24 cellular contexts compared by ENCODE assay signal in the genomic region with DNA sequence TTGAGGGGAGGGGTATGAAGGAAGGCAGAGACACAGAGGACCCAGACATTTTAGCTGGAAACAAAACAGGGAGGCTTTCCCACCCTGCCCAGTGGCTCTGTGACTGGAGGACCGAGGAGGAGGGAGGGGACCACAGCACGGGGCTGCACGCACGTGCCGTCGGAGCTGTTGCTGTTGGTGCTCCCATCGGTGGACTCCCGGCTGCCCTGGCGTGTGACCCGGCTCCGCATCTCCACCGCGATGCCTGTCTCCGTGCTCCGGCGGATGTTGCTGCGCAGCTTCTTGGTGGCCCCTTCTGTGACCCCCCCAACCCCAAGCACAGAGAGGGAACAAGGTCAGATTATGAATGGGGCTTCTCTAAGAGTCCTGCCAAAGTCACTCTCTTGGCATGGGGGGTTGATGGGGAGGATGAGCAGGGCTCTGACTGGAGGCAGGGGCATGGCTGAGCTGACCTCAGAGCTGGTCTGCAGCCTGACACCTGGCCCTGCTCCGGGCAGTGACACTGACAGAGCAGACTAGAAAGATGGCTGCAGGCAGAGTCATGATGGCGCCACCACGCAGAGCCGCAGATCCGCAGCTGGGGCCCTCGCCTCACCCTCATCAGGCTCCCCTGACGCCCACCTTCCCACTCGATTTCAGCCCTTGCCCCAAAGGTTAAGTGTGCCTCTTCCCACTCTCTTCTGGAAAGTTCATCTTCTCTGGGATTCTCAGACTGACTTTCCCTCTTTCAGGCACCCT. TPM values are rescaled to one million over a fixed set of nuclear protein-coding genes. Genes with fewer than 3 reads are reported as not detected.
DNase-seq lines count a peak whose midpoint lies in the region; ATAC-seq and TF ChIP-seq lines count a peak whose summit lies in the region.
"Had no signal": no experiment of that assay in that cellular context is flagged by ENCODE, and none has a peak within 500 bp of the region (broad histone marks: within the 10 kb centered on the region; RNA-seq: fewer than 3 reads in every experiment).

No MANE protein-coding gene starts in this region.

- no peak for TF ChIP-seq EP300 in gastroesophageal sphincter (IDR thresholded peaks at IDR 0.05)

- peak overlapping the region; percentile 42 for H3K27ac ChIP-seq in temporal lobe (ENCODE audit: low read depth, low read length)
- no peak overlapping the region for H3K27ac ChIP-seq in gastroesophageal sphincter
- H3K27ac ChIP-seq: HL-60, PC-9 had no signal

- no peak for ATAC-seq in stimulated activated naive CD8-positive, alpha-beta T cell treated with anti-CD3 and anti-CD28 coated beads, Interleukin-15, amount 100 ng/mL, for 72 hours
- no peak for ATAC-seq in stimulated activated naive CD8-positive, alpha-beta T cell treated with anti-CD3 and anti-CD28 coated beads, Interleukin-15, Interleukin-2, amounts not matched to agents 100 U/mL and 50 U/mL, for 24 hours
- ATAC-seq in HG02623 (IDR thresholded peaks at IDR 0.05; ENCODE audit: unreplicated experiment): no peak
- ATAC-seq in gastroesophageal sphincter: no peak
- ATAC-seq: GM23338 had no signal

- no peak for TF ChIP-seq POLR2A in gastroesophageal sphincter (IDR thresholded peaks at IDR 0.05)

- peaks cover 0 to 7% of the 10 kb centered on the region in 2 donors for H3K36me3 ChIP-seq in gastroesophageal sphincter
- H3K36me3 ChIP-seq: HAP-1 had no signal

- H3K36me3 Mint-ChIP-seq in dendritic cell treated with granulocyte-macrophage colony-stimulating factor and Interleukin-4, amounts not matched to agents 40 ng/mL and 50 ng/mL, for 4 days (ENCODE audit: low read depth): peaks cover 12% of the 10 kb centered on the region
- H3K36me3 Mint-ChIP-seq in neural crest cell (ENCODE audit: low read depth): peaks cover 3% of the 10 kb centered on the region

- H3K9me3 ChIP-seq in gastroesophageal sphincter: no peaks in the 10 kb centered on the region
- H3K9me3 ChIP-seq: BE2C, HAP-1 had no signal

- H3K4me1 ChIP-seq in gastroesophageal sphincter: peaks cover 0 to 10% (median 3%) of the 10 kb centered on the region in 3 donors
- H3K4me1 ChIP-seq: HAP-1 had no signal

- no peak overlapping the region for H3K4me3 ChIP-seq in gastroesophageal sphincter
- H3K4me3 ChIP-seq: GM23338, HAP-1, PC-9 had no signal

- 94 to 100% methylated on average over 1 to 20 of the region's 25 CpGs for WGBS in gastroesophageal sphincter (ENCODE audit: low coverage in 1 of 2), 2 donors

- H3K27me3 ChIP-seq in gastroesophageal sphincter: no peaks in the 10 kb centered on the region
- H3K27me3 ChIP-seq: BE2C had no signal

- peaks cover 0 to 14% of the 10 kb centered on the region in 2 donors for H3K9me3 Mint-ChIP-seq in stimulated activated naive CD8-positive, alpha-beta T cell treated with anti-CD3 and anti-CD28 coated beads, Interleukin-15, amount 100 ng/mL, for 72 hours
- H3K9me3 Mint-ChIP-seq in dendritic cell treated with granulocyte-macrophage colony-stimulating factor and Interleukin-4, amounts not matched to agents 40 ng/mL and 50 ng/mL, for 4 days: no peaks in the 10 kb centered on the region
- H3K9me3 Mint-ChIP-seq in neural crest cell: peaks cover 3% of the 10 kb centered on the region
- H3K9me3 Mint-ChIP-seq: CD4-positive, CD25-positive, alpha-beta regulatory T cell; GM23338 had no signal

- intact Hi-C loops in dendritic cell treated with granulocyte-macrophage colony-stimulating factor and Interleukin-4, amounts not matched to agents 40 ng/mL and 50 ng/mL, for 4 days (cut with micrococcal nuclease): no loop called here

- H3K27ac Mint-ChIP-seq in stimulated activated naive CD8-positive, alpha-beta T cell treated with anti-CD3 and anti-CD28 coated beads, Interleukin-15, amount 100 ng/mL, for 72 hours: peak overlapping the region; percentile 77 to 95
- H3K27ac Mint-ChIP-seq in dendritic cell treated with granulocyte-macrophage colony-stimulating factor and Interleukin-4, amounts not matched to agents 40 ng/mL and 50 ng/mL, for 4 days: peak overlapping the region; percentile 47
- peak overlapping the region; percentile 54 for H3K27ac Mint-ChIP-seq in neural crest cell (ENCODE audit: unreplicated experiment)
- H3K27ac Mint-ChIP-seq: GM23338 had no signal

- H3K27me3 Mint-ChIP-seq in stimulated activated naive CD8-positive, alpha-beta T cell treated with anti-CD3 and anti-CD28 coated beads, Interleukin-15, amount 100 ng/mL, for 72 hours: peaks cover 8% of the 10 kb centered on the region
- H3K27me3 Mint-ChIP-seq in dendritic cell treated with granulocyte-macrophage colony-stimulating factor and Interleukin-4, amounts not matched to agents 40 ng/mL and 50 ng/mL, for 4 days: peaks cover 5% of the 10 kb centered on the region
- H3K27me3 Mint-ChIP-seq in neural crest cell (ENCODE audit: low read depth): no peaks in the 10 kb centered on the region

- no peak for DNase-seq in stimulated activated naive CD8-positive, alpha-beta T cell treated with anti-CD3 and anti-CD28 coated beads, Interleukin-15, amount 100 ng/mL, for 72 hours
- DNase-seq in stimulated activated naive CD8-positive, alpha-beta T cell treated with anti-CD3 and anti-CD28 coated beads, Interleukin-15, Interleukin-2, amounts not matched to agents 100 U/mL and 50 U/mL, for 24 hours: no peak
- DNase-seq in neural crest cell (ENCODE audit: low read depth, low spot score) (no peak), Kasumi-1 (lab: John Stamatoyannopoulos, UW) (no peak)
- DNase-seq: BE2C; CD4-positive, CD25-positive, alpha-beta regulatory T cell; DMS79 treated with DMSO at 0.1 percent for 48 hours; KBM-7; NCI-H1092 treated with DMSO at 0.1 percent for 48 hours; NCI-H146; NCI-H2029; NCI-H2227 treated with DMSO at 0.1 percent for 48 hours; NCI-H510A treated with DMSO at 0.1 percent for 48 hours; NCI-H748 treated with DMSO at 0.1 percent for 48 hours; PC-9; RPMI8226; SHP77 treated with DMSO at 0.1 percent for 48 hours had no signal

- no peak overlapping the region for H3K4me3 Mint-ChIP-seq in stimulated activated naive CD8-positive, alpha-beta T cell treated with anti-CD3 and anti-CD28 coated beads, Interleukin-15, amount 100 ng/mL, for 72 hours
- H3K4me3 Mint-ChIP-seq in dendritic cell treated with granulocyte-macrophage colony-stimulating factor and Interleukin-4, amounts not matched to agents 40 ng/mL and 50 ng/mL, for 4 days: no peak overlapping the region
- no peak overlapping the region for H3K4me3 Mint-ChIP-seq in neural crest cell
- H3K4me3 Mint-ChIP-seq: CD4-positive, CD25-positive, alpha-beta regulatory T cell; GM23338 had no signal

- peaks cover 53% of the 10 kb centered on the region for H3K4me1 Mint-ChIP-seq in stimulated activated naive CD8-positive, alpha-beta T cell treated with anti-CD3 and anti-CD28 coated beads, Interleukin-15, amount 100 ng/mL, for 72 hours
- H3K4me1 Mint-ChIP-seq in dendritic cell treated with granulocyte-macrophage colony-stimulating factor and Interleukin-4, amounts not matched to agents 40 ng/mL and 50 ng/mL, for 4 days (ENCODE audit: low read depth): peaks cover 30% of the 10 kb centered on the region
- H3K4me1 Mint-ChIP-seq in neural crest cell: peaks cover 19% of the 10 kb centered on the region
- H3K4me1 Mint-ChIP-seq: GM23338 had no signal

- no peak for TF ChIP-seq CTCF in neural crest cell (conservative IDR thresholded peaks at IDR 0.05)
- TF ChIP-seq CTCF in gastroesophageal sphincter (IDR thresholded peaks at IDR 0.05): no peak

RNA-seq across cellular contexts. Expression of a gene that starts 29.6 kb away (rescaled TPM):
- total RNA-seq in neural crest cell: 22.4 and 22.9 TPM in 2 replicates
- total RNA-seq in temporal lobe: 20.4 TPM
- total RNA-seq in gastroesophageal sphincter: 10 to 100 TPM in 2 of 4 donors, 1 to 10 TPM in 2; 4.4 to 23.6 (median 10.0) TPM

RNA-seq across cellular contexts. Expression of a gene that starts 55.6 kb away (rescaled TPM):
- 67.2 and 73.1 TPM in 2 replicates for total RNA-seq in neural crest cell
- total RNA-seq in temporal lobe: 21.9 TPM
- 10 to 100 TPM; 32.4 to 54.2 (median 46.5) TPM for total RNA-seq in gastroesophageal sphincter
